17 cellular contexts compared by ENCODE assay signal in genomic region chr12:26426652-26427051, GRCh38.
DNase-seq lines count a peak whose midpoint lies in the region; ATAC-seq, FAIRE-seq and TF ChIP-seq lines count a peak whose summit lies in the region.
"Had no signal": no experiment of that assay in that cellular context is flagged by ENCODE, and none has a peak within 500 bp of the region (broad histone marks: within the 10 kb centered on the region; RNA-seq: fewer than 3 reads in every experiment).

No MANE protein-coding gene starts in this region.

- no peak overlapping the region for H2AFZ ChIP-seq in endothelial cell of umbilical vein (ENCODE audit: low read depth, low read length)
- H2AFZ ChIP-seq: GM23338 had no signal

- H3K79me2 ChIP-seq in endothelial cell of umbilical vein (ENCODE audit: control insufficient read depth, insufficient read depth, low read length) = no peaks in the 10 kb centered on the region

- DNase-seq in endothelial cell of umbilical vein (ENCODE audit: low read depth, low spot score) = no peak
- no peak for DNase-seq in pancreas
- no peak for DNase-seq in chondrocyte (ENCODE audit: low spot score)
- DNase-seq in ureter (ENCODE audit: low spot score) = no peak
- DNase-seq in tibial nerve (ENCODE audit: low spot score in 2 of 2) = no peak
- DNase-seq: AML-193; Caco-2; CD4-positive, alpha-beta T cell; GDM1; HCEC 1CT had no signal

- POLR2A ChIA-PET in endothelial cell of umbilical vein (lab: Charles Lee) = no interaction called here

- TF ChIP-seq CTCF in endothelial cell of umbilical vein (IDR thresholded peaks at IDR 0.05; ENCODE audit: extremely low read depth in 1 of 2, insufficient read depth in 1 of 2, low read depth in 1 of 2, low read length in 2 of 2) (no peak), pancreas (IDR thresholded peaks at IDR 0.05) (no peak), chondrocyte (IDR thresholded peaks at IDR 0.05) (no peak), tibial nerve (IDR thresholded peaks at IDR 0.05) (no peak)

- H3K4me3 Mint-ChIP-seq in chondrocyte (ENCODE audit: unreplicated experiment) = no peak overlapping the region
- H3K4me3 Mint-ChIP-seq: CD4-positive, alpha-beta T cell; GM23338 had no signal

- H3K9me1 ChIP-seq in endothelial cell of umbilical vein (replicated peaks; ENCODE audit: control insufficient read depth, extremely low read depth, insufficient read depth, low read length) = no peaks in the 10 kb centered on the region

- H3K36me3 ChIP-seq in endothelial cell of umbilical vein (ENCODE audit: control insufficient read depth in 2 of 2, extremely low read depth in 1 of 2, insufficient read depth in 2 of 2, low read length in 2 of 2) (no peaks in the 10 kb centered on the region), pancreas (no peaks in the 10 kb centered on the region), tibial nerve (no peaks in the 10 kb centered on the region)

- no peak for TF ChIP-seq EP300 in tibial nerve (IDR thresholded peaks at IDR 0.05)

- H3K27ac ChIP-seq in endothelial cell of umbilical vein (ENCODE audit: insufficient read depth, low read depth, low read length) (no peak overlapping the region), pancreas (no peak overlapping the region), tibial nerve (no peak overlapping the region)
- H3K27ac ChIP-seq: A549, C4-2B, HL-60 had no signal

- peak; percentile 73 for FAIRE-seq in TTC549 (lab: Jason Lieb, UNC)
- no peak for FAIRE-seq in endothelial cell of umbilical vein (lab: Jason Lieb, UNC)
- FAIRE-seq in pancreas (lab: Jason Lieb, UNC) = peak; percentile 90
- FAIRE-seq: D721Med, GM12892 had no signal

- TF ChIP-seq POLR2A in endothelial cell of umbilical vein (IDR thresholded peaks at IDR 0.05; ENCODE audit: low read depth, low read length) (no peak), tibial nerve (IDR thresholded peaks at IDR 0.05) (no peak)

- H3K4me1 ChIP-seq in endothelial cell of umbilical vein (ENCODE audit: control insufficient read depth, extremely low read depth, insufficient read depth, low read length) = peaks cover 11% of the 10 kb centered on the region
- no peaks in the 10 kb centered on the region for H3K4me1 ChIP-seq in pancreas
- peaks cover 0 to 3% (median 1%) of the 10 kb centered on the region in 4 donors for H3K4me1 ChIP-seq in tibial nerve
- H3K4me1 ChIP-seq: A549 had no signal

- H3K4me3 ChIP-seq in endothelial cell of umbilical vein (replicated peaks in 1 of 3; ENCODE audit: insufficient read depth in 1 of 3, low read depth in 1 of 3, low read length in 3 of 3) (no peak overlapping the region), pancreas (no peak overlapping the region), tibial nerve (no peak overlapping the region)
- H3K4me3 ChIP-seq: A549, GM23338 had no signal

- H3K27ac Mint-ChIP-seq in chondrocyte (ENCODE audit: unreplicated experiment) = no peak overlapping the region
- H3K27ac Mint-ChIP-seq: CD4-positive, alpha-beta T cell; GM23338 had no signal

- CTCF ChIA-PET in endothelial cell of umbilical vein (lab: Charles Lee) = interaction anchor here (0.9 to 1.6 kb wide), 7 partner anchors 21 to 329 kb away, joined by 3 to 13 read pairs (median 4); no protein-coding TSS in a partner anchor

- BruUV-seq in endothelial cell of umbilical vein (replicated peaks; lab: Mats Ljungman, UMichigan) = no TSS peak

- peaks cover 5% of the 10 kb centered on the region for H3K4me1 Mint-ChIP-seq in chondrocyte (ENCODE audit: low read depth)

- H3K4me2 ChIP-seq in endothelial cell of umbilical vein (ENCODE audit: insufficient read depth, low read length) = peak overlapping the region; percentile 73
- H3K4me2 ChIP-seq: A549, GM23338 had no signal

- dilution Hi-C loops in endothelial cell of umbilical vein (cut with MboI; ENCODE audit: extremely low pct_ligation_motif_present, low sequenced_read_pairs) = no loop called here

- H3K27me3 ChIP-seq in endothelial cell of umbilical vein (ENCODE audit: control insufficient read depth in 2 of 2, insufficient read depth in 2 of 2, low read length in 2 of 2) = no peaks in the 10 kb centered on the region
- H3K27me3 ChIP-seq in pancreas = no peaks in the 10 kb centered on the region
- H3K27me3 ChIP-seq in tibial nerve = no peaks in the 10 kb centered on the region

- no peaks in the 10 kb centered on the region for H4K20me1 ChIP-seq in endothelial cell of umbilical vein (replicated peaks; ENCODE audit: control insufficient read depth, extremely low read depth, insufficient read depth, low read length)

- 88 to 95% methylated on average over 1 of the region's 1 CpG for WGBS in pancreas, 2 donors
- 94 to 100% methylated on average over 1 of the region's 1 CpG for WGBS in tibial nerve, 2 donors

- H3K27me3 Mint-ChIP-seq in chondrocyte (ENCODE audit: low read depth) = no peaks in the 10 kb centered on the region
- H3K27me3 Mint-ChIP-seq: CD4-positive, alpha-beta T cell had no signal

- H3K36me3 Mint-ChIP-seq in chondrocyte (ENCODE audit: low read depth) = peaks cover 3% of the 10 kb centered on the region

- ATAC-seq in pancreas = no peak
- ATAC-seq: A549, GM23338 had no signal

- intact Hi-C loops in endothelial cell of umbilical vein (cut with micrococcal nuclease) = no loop called here
- intact Hi-C loops in pancreas (cut with DNase I) = no loop called here

- no peaks in the 10 kb centered on the region for H3K9me3 Mint-ChIP-seq in chondrocyte (ENCODE audit: low read depth)
- H3K9me3 Mint-ChIP-seq: CD4-positive, alpha-beta T cell; GM23338 had no signal

- H3K9me3 ChIP-seq in endothelial cell of umbilical vein (replicated peaks; ENCODE audit: control insufficient read depth, insufficient read depth, low read length) = no peaks in the 10 kb centered on the region
- no peaks in the 10 kb centered on the region for H3K9me3 ChIP-seq in pancreas
- no peaks in the 10 kb centered on the region for H3K9me3 ChIP-seq in tibial nerve
- H3K9me3 ChIP-seq: A549, Caco-2 had no signal

- no peak overlapping the region for H3K9ac ChIP-seq in endothelial cell of umbilical vein (replicated peaks; ENCODE audit: extremely low read depth, insufficient read depth, low read length)

TF ChIP-seq in endothelial cell of umbilical vein, 7 proteins besides CTCF, POLR2A, EP300 and RAD21:
- no peak for TF ChIP-seq JUN (IDR thresholded peaks at IDR 0.05; ENCODE audit: borderline replicate concordance, insufficient read depth, insufficient read length, low read depth)
- TF ChIP-seq POLR2AphosphoS5 (IDR thresholded peaks at IDR 0.05; ENCODE audit: insufficient read depth, low read depth, low read length) = no peak
- no peak for TF ChIP-seq EZH2 (IDR thresholded peaks at IDR 0.05; ENCODE audit: borderline replicate concordance, low read depth, low read length, severe bottlenecking)
- TF ChIP-seq GATA2 (IDR thresholded peaks at IDR 0.05; ENCODE audit: insufficient read depth, insufficient read length, low read depth, low read length) = no peak
